Comparison of ENCODE assay signal across 35 cellular contexts in the genomic region with DNA sequence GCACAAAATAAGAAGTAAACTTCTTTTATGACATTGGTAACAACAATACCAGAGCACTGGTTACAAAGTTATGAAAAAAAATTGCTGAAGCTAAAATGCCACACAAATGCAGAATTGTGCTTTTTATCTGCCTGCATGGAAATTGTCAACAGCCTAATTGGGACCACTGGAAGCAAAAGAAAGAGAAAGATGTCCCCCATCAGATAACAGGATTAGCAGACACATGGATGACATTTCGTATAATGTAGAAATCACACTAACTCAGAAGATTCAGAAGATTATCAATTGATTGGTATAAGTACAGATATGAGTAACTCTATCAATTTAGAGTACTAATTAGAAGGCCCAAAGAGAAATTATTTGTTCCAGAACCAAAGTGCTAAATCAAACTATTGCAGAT.
"Had no signal": no experiment of that assay in that cellular context is flagged by ENCODE, and none has a peak within 500 bp of the region (broad histone marks: within the 10 kb centered on the region; RNA-seq: fewer than 3 reads in every experiment).

No MANE protein-coding gene starts in this region.

- H3K27me3 ChIP-seq: MG63 had no signal

- H3K4me2 ChIP-seq: KMS-11 had no signal

- H3K9me3 ChIP-seq: MG63 had no signal

- H3K27ac ChIP-seq: KMS-11 had no signal

- H3K9ac ChIP-seq: KMS-11 had no signal

- H3K36me3 ChIP-seq: MG63 had no signal

- H3K4me3 ChIP-seq: MG63 had no signal

- DNase-seq: Karpas-422, Kasumi-1, KG1, MG63, MM.1S, MV-4-11, NCI-H1048, NCI-H1092, NCI-H1092 treated with DMSO at 0.1 percent for 48 hours, NCI-H1105, NCI-H1105 treated with DMSO at 0.1 percent for 48 hours, NCI-H1417, NCI-H1417 treated with DMSO at 0.1 percent for 48 hours, NCI-H1436, NCI-H1436 treated with DMSO at 0.1 percent for 48 hours, NCI-H146, NCI-H1694, NCI-H1694 treated with DMSO at 0.1 percent for 48 hours, NCI-H187, NCI-H187 treated with DMSO at 0.1 percent for 48 hours, NCI-H1930, NCI-H2029, NCI-H2029 treated with DMSO at 0.1 percent for 48 hours, NCI-H2081, NCI-H2081 treated with DMSO at 0.1 percent for 48 hours, NCI-H2107, NCI-H2171, NCI-H2171 treated with DMSO at 0.1 percent for 48 hours, NCI-H2227 treated with DMSO at 0.1 percent for 48 hours, NCI-H226, NCI-H345, NCI-H446, NCI-H446 treated with DMSO at 0.1 percent for 48 hours, NCI-H510A had no signal
